In genomic region chr10:24910574-24910973, GRCh38 we compare ENCODE assay signal across 35 cellular contexts. TPM values are rescaled to one million over a fixed set of nuclear protein-coding genes. Genes with fewer than 3 reads are reported as not detected.
DNase-seq lines count a peak whose midpoint lies in the region; ATAC-seq, FAIRE-seq and TF ChIP-seq lines count a peak whose summit lies in the region.
"Had no signal": no experiment of that assay in that cellular context is flagged by ENCODE, and none has a peak within 500 bp of the region (broad histone marks: within the 10 kb centered on the region; RNA-seq: fewer than 3 reads in every experiment).

No MANE protein-coding gene starts in this region.

- no peak for TF ChIP-seq EP300 in K562 (IDR thresholded peaks at IDR 0.05; ENCODE audit: low read length)

- no peaks in the 10 kb centered on the region for H3K27me3 ChIP-seq in K562 (ENCODE audit: control insufficient read depth in 2 of 2, insufficient read depth in 2 of 2, low read length in 2 of 2)
- H3K27me3 ChIP-seq: BE2C; BLaER1; BLaER1 treated with 17β-estradiol and CSF1 and Interleukin-3, amounts not matched to agents 10 nM and 100 nM had no signal

- no peak for TF ChIP-seq POLR2A in K562 (conservative IDR thresholded peaks at IDR 0.05)

- no peak overlapping the region for H3K27ac ChIP-seq in K562 (ENCODE audit: extremely low read depth, low read depth, low read length)
- H3K27ac ChIP-seq: 22Rv1, BLaER1, C4-2B had no signal

- TF ChIP-seq CTCF in K562 (IDR thresholded peaks at IDR 0.05 in 2 of 3, conservative IDR thresholded peaks at IDR 0.05 in 1 of 3; ENCODE audit: insufficient read depth in 2 of 3, low read depth in 1 of 3, low read length in 3 of 3) (no peak), omental fat pad (IDR thresholded peaks at IDR 0.05) (no peak)

- no peaks in the 10 kb centered on the region for H3K79me2 ChIP-seq in K562 (ENCODE audit: control insufficient read depth, insufficient read depth, low read length)

- FAIRE-seq in K562 (lab: Jason Lieb, UNC): no peak
- FAIRE-seq: A204.1, A549, D721Med had no signal

- H3K4me3 Mint-ChIP-seq in activated CD4-positive, alpha-beta T cell treated with anti-CD3 and anti-CD28 coated beads, Interleukin-2, amount 10 ng/mL, durations not matched to agents 24 days and 14 days: no peak overlapping the region
- H3K4me3 Mint-ChIP-seq: CD14-positive monocyte; CD4-positive, alpha-beta memory T cell; CD4-positive, alpha-beta T cell; CD4-positive, CD25-positive, alpha-beta regulatory T cell; CD8-positive, alpha-beta T cell had no signal

- H3K9ac ChIP-seq in K562 (ENCODE audit: insufficient read depth in 1 of 2, low read depth in 2 of 2, low read length in 2 of 2): no peak overlapping the region
- H3K9ac ChIP-seq: BLaER1; BLaER1 treated with 17β-estradiol and CSF1 and Interleukin-3, amounts not matched to agents 10 nM and 100 nM had no signal

- no peak for TF ChIP-seq RAD21 in K562 (CRISPR knock-in tag; conservative IDR thresholded peaks at IDR 0.05 in 1 of 2, IDR thresholded peaks at IDR 0.05 in 1 of 2)

- H3K4me1 Mint-ChIP-seq in activated CD4-positive, alpha-beta T cell treated with anti-CD3 and anti-CD28 coated beads, Interleukin-2, amount 10 ng/mL, durations not matched to agents 24 days and 14 days: peaks cover 10% of the 10 kb centered on the region

- no TSS peak for BruUV-seq in K562 (replicated peaks; lab: Mats Ljungman, UMichigan)

- H3K9me3 Mint-ChIP-seq in activated CD4-positive, alpha-beta T cell treated with anti-CD3 and anti-CD28 coated beads, Interleukin-2, amount 10 ng/mL, durations not matched to agents 24 days and 14 days: no peaks in the 10 kb centered on the region
- H3K9me3 Mint-ChIP-seq: CD4-positive, alpha-beta memory T cell; CD4-positive, alpha-beta T cell; CD8-positive, alpha-beta memory T cell; CD8-positive, alpha-beta T cell had no signal

- H3K27ac Mint-ChIP-seq in activated CD4-positive, alpha-beta T cell treated with anti-CD3 and anti-CD28 coated beads, Interleukin-2, amount 10 ng/mL, durations not matched to agents 24 days and 14 days: no peak overlapping the region
- H3K27ac Mint-ChIP-seq: B cell; CD4-positive, alpha-beta memory T cell; CD4-positive, alpha-beta T cell; CD4-positive, CD25-positive, alpha-beta regulatory T cell; CD8-positive, alpha-beta memory T cell; CD8-positive, alpha-beta T cell had no signal

- no peak overlapping the region for H2AFZ ChIP-seq in K562 (ENCODE audit: low read depth, low read length)

- H3K9me1 ChIP-seq in K562 (ENCODE audit: control insufficient read depth, insufficient read depth, low read length): no peaks in the 10 kb centered on the region

- H3K36me3 Mint-ChIP-seq in activated CD4-positive, alpha-beta T cell treated with anti-CD3 and anti-CD28 coated beads, Interleukin-2, amount 10 ng/mL, durations not matched to agents 24 days and 14 days (ENCODE audit: low read depth): no peaks in the 10 kb centered on the region
- H3K36me3 Mint-ChIP-seq: CD14-positive monocyte; CD4-positive, CD25-positive, alpha-beta regulatory T cell; CD8-positive, alpha-beta T cell had no signal

- DNase-seq in NCI-H2227 treated with DMSO at 0.1 percent for 48 hours (lab: John Stamatoyannopoulos, UW) (peak; percentile 47), NCI-H2227 (lab: John Stamatoyannopoulos, UW; ENCODE audit: unreplicated experiment) (no peak), K562 (ENCODE audit: extremely low read depth in 1 of 4, low spot score in 3 of 4) (no peak), omental fat pad (ENCODE audit: low spot score) (no peak)
- peak; percentile 6 for DNase-seq in activated CD4-positive, alpha-beta T cell treated with anti-CD3 and anti-CD28 coated beads, Interleukin-2, amount 10 ng/mL, durations not matched to agents 24 days and 14 days
- DNase-seq in activated CD4-positive, alpha-beta T cell treated with anti-CD3 and anti-CD28 coated beads, Interleukin-2, amount 50 U/mL, for 1 hour: no peak
- DNase-seq: 8988T; ACHN; AML-193; BE2C; C1 segment of cervical spinal cord; Caco-2; Calu3; CD4-positive, alpha-beta memory T cell; CD4-positive, alpha-beta T cell; CD4-positive, CD25-positive, alpha-beta regulatory T cell; CD8-positive, alpha-beta memory T cell; CD8-positive, alpha-beta T cell; COR-L47; DMS 273 treated with DMSO at 0.1 percent for 48 hours; DMS153; DMS53; DMS79; DMS79 treated with DMSO at 0.1 percent for 48 hours; DND-41; EL had no signal

- CTCF ChIA-PET in K562 (lab: Yijun Ruan, JAX; ENCODE audit: low intra/inter-chr PET ratio): no interaction called here

- in situ Hi-C loops in K562 (cut with MboI): no loop called here

- H3K4me3 ChIP-seq in K562: no peak overlapping the region
- H3K4me3 ChIP-seq: A549; BLaER1; BLaER1 treated with 17β-estradiol and CSF1 and Interleukin-3, amounts not matched to agents 10 nM and 100 nM had no signal

- no peaks in the 10 kb centered on the region; the same call in 2 of the 3 replicates for H3K36me3 ChIP-seq in K562 (ENCODE audit: control insufficient read depth, insufficient read depth, low read length)
- H3K36me3 ChIP-seq: BE2C, BLaER1 had no signal

- H3K9me3 ChIP-seq in K562 (replicated peaks; ENCODE audit: control insufficient read depth, insufficient read depth, low read depth, low read length): no peaks in the 10 kb centered on the region
- H3K9me3 ChIP-seq: BE2C, Caco-2 had no signal

- H3K4me1 ChIP-seq in K562 (replicated peaks in 1 of 2; ENCODE audit: control insufficient read depth in 2 of 2, insufficient read depth in 2 of 2, low read length in 2 of 2): peaks cover 5 to 27% of the 10 kb centered on the region in 2 experiments; a peak in 3 of 5 replicates
- H3K4me1 ChIP-seq: BE2C, BLaER1 had no signal

- H3K27me3 Mint-ChIP-seq in activated CD4-positive, alpha-beta T cell treated with anti-CD3 and anti-CD28 coated beads, Interleukin-2, amount 10 ng/mL, durations not matched to agents 24 days and 14 days: no peaks in the 10 kb centered on the region
- H3K27me3 Mint-ChIP-seq: B cell; CD4-positive, alpha-beta memory T cell; CD4-positive, alpha-beta T cell; CD4-positive, CD25-positive, alpha-beta regulatory T cell; CD8-positive, alpha-beta memory T cell had no signal

- POLR2A ChIA-PET in K562 (lab: Yijun Ruan, JAX): interaction anchor here (1.6 kb wide), 1 partner anchor 10 kb away, joined by 3 read pairs; no protein-coding TSS in a partner anchor

- intact Hi-C loops in activated CD4-positive, alpha-beta T cell treated with anti-CD3 and anti-CD28 coated beads, Interleukin-2, amount 10 ng/mL, durations not matched to agents 24 days and 14 days (cut with micrococcal nuclease): no loop called here
- intact Hi-C loops in K562 (cut with micrococcal nuclease): no loop called here

- ATAC-seq in K562: no peak
- ATAC-seq in omental fat pad (ENCODE audit: low FRiP score): no peak
- ATAC-seq: A549; CD8-positive, alpha-beta T cell had no signal

- H3K4me2 ChIP-seq in K562 (ENCODE audit: insufficient read depth, low read length): no peak overlapping the region
- H3K4me2 ChIP-seq: A549, BLaER1 had no signal

- H4K20me1 ChIP-seq in K562 (replicated peaks; ENCODE audit: control insufficient read depth, insufficient read depth, low read length): no peaks in the 10 kb centered on the region
- H4K20me1 ChIP-seq: BLaER1; BLaER1 treated with 17β-estradiol and CSF1 and Interleukin-3, amounts not matched to agents 10 nM and 100 nM had no signal

TF ChIP-seq in K562, 482 proteins besides CTCF, POLR2A, EP300 and RAD21 (continues in another document):
- TF ChIP-seq FOXO4 (CRISPR knock-in tag; IDR thresholded peaks at IDR 0.05) (no peak), ZNF316 (IDR thresholded peaks at IDR 0.05) (peak; percentile 71), ZNF324 (CRISPR knock-in tag; IDR thresholded peaks at IDR 0.05) (no peak), ZNF408 (CRISPR knock-in tag; IDR thresholded peaks at IDR 0.05; ENCODE audit: low read depth) (no peak)

RNA-seq across cellular contexts. Expression of gene PRTFDC1, which starts 41.8 kb away (rescaled TPM):
- total RNA-seq in activated CD4-positive, alpha-beta T cell treated with anti-CD3 and anti-CD28 coated beads, Interleukin-2, amount 10 ng/mL, durations not matched to agents 24 days and 14 days: 0.21 and 0.50 TPM in 2 replicates
- 3.9 and 7.0 TPM in 2 replicates for total RNA-seq in K562 (2011; cell fraction: chromatin; rRNA removed; ENCODE audit: low replicate concordance)
- 2.5 and 3.3 TPM in 2 replicates for total RNA-seq in K562 (2011; cell fraction: nucleolus; rRNA removed)
- 3.3 and 4.6 TPM in 2 replicates for total RNA-seq in K562 (2011; cell fraction: nucleoplasm; rRNA removed)
- total RNA-seq in K562 (2014; rRNA removed) (6.0 and 7.0 TPM in 2 replicates), K562 (2014; rRNA removed; fragmentation: Illumina TruSeq; extraction: Trizol) (10.0 and 14.4 TPM in 2 replicates), K562 (2015; rRNA removed; fragmentation: Illumina TruSeq; extraction: Trizol) (9.4 and 9.5 TPM in 2 replicates), K562 (2021) (7.5 and 8.0 TPM in 2 replicates), omental fat pad (1 to 10 TPM; 1.4 to 5.4 (median 2.5) TPM)
- polyA plus RNA-seq in K562 (2011; rRNA removed) (17.4 and 27.6 TPM in 2 replicates), K562 (2014; fragmentation: Illumina TruSeq; extraction: Trizol) (10.7 and 12.5 TPM in 2 replicates), K562 (2014; fragmentation: Nextera tagmentation; extraction: Ambion mirVana) (10 to 100 TPM; 19.0 to 19.7 TPM), K562 (2014; rRNA removed) (9.1 TPM in 2 replicates)
- polyA plus RNA-seq in K562 (2011; cell fraction: cytosol; rRNA removed): 6.6 and 11.7 TPM in 2 replicates
- polyA plus RNA-seq in K562 (2011; cell fraction: nucleus; rRNA removed): 7.0 and 9.7 TPM in 2 replicates
- 12.9 and 14.9 TPM in 2 replicates for polyA plus RNA-seq in K562 (2012)
- 24.3 and 33.2 TPM in 2 replicates for polyA minus RNA-seq in K562 (2011; rRNA and poly(A)+ RNA removed)
- 1.8 and 8.7 TPM in 2 replicates for polyA minus RNA-seq in K562 (2011; cell fraction: cytosol; rRNA and poly(A)+ RNA removed)
- 4.0 and 7.3 TPM in 2 replicates for polyA minus RNA-seq in K562 (2011; cell fraction: nucleus; rRNA and poly(A)+ RNA removed)
- total RNA-seq: B cell had no signal
- polyA plus RNA-seq: CD14-positive monocyte had no signal

Comparison
In these comparisons a context has a peak if more than half of its experiments do, and no peak if none do; other contexts are left out.
1. DNase-seq: peak in NCI-H2227 treated with DMSO at 0.1 percent for 48 hours (single experiment) and activated CD4-positive, alpha-beta T cell treated with anti-CD3 and anti-CD28 coated beads, Interleukin-2, amount 10 ng/mL, durations not matched to agents 24 days and 14 days (single experiment); none in NCI-H2227 (single experiment), activated CD4-positive, alpha-beta T cell treated with anti-CD3 and anti-CD28 coated beads, Interleukin-2, amount 50 U/mL, for 1 hour (single experiment), K562 (0 of 4) and omental fat pad (single experiment).